Comparison of ENCODE assay signal across 10 cellular contexts in the genomic region with DNA sequence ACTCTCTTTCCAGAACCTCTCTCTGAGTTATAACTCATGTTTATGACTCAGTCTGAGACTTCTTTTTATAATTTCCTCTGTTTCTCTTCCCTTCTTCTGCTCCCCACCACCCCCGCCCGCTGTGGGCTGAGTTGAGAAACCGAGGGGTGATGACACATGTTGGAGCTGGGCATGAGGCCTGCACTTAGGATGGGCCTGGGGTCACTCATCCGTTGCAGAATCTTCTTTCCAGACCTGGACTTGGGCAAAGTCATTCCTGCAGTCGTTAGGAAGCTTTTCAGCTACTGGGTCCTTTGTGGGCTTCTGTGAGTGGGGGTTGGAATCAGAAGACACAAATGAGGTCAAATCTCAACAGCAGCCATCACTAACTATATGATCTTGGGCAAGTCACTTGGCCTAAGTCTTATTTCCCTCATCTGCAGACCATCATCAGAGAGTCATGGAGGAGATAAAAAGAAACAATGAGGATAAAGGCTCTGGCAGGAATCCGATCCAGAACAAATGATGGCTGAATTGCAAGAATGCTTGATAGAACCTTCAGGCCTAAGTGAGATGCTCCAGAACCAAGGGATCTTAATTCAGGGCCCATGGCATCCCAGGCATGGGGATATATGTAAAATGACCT. TPM values are rescaled to one million over a fixed set of nuclear protein-coding genes. Genes with fewer than 3 reads are reported as not detected.
DNase-seq lines count a peak whose midpoint lies in the region; ATAC-seq and TF ChIP-seq lines count a peak whose summit lies in the region.
"Had no signal": no experiment of that assay in that cellular context is flagged by ENCODE, and none has a peak within 500 bp of the region (broad histone marks: within the 10 kb centered on the region; RNA-seq: fewer than 3 reads in every experiment).

No MANE protein-coding gene starts in this region.

- POLR2A ChIA-PET in HEK293T (lab: Yijun Ruan, JAX): no interaction called here

- peak; percentile 41 for ATAC-seq in stimulated activated naive CD8-positive, alpha-beta T cell treated with anti-CD3 and anti-CD28 coated beads, Interleukin-15, Interleukin-2, amounts not matched to agents 100 U/mL and 50 U/mL, for 24 hours
- ATAC-seq in HG02623 (IDR thresholded peaks at IDR 0.05; ENCODE audit: unreplicated experiment): no peak

- CTCF ChIA-PET in HEK293T (lab: Yijun Ruan, JAX): no interaction called here

- TF ChIP-seq CTCF in fibroblast of villous mesenchyme (IDR thresholded peaks at IDR 0.05; ENCODE audit: insufficient read depth, low read depth, low read length): no peak

- DNase-seq in activated effector memory CD4-positive, alpha-beta T cell treated with anti-CD3 and anti-CD28 coated beads, Interleukin-2, amount 50 U/mL, for 16 hours: peak; percentile 89
- no peak for DNase-seq in activated effector memory CD4-positive, alpha-beta T cell treated with Interleukin-2 at 50 U/mL for 16 hours
- peak; percentile 92 for DNase-seq in activated CD4-positive, alpha-beta T cell treated with anti-CD3 and anti-CD28 coated beads for 48 hours
- DNase-seq in fibroblast of villous mesenchyme (ENCODE audit: low read depth) (peak; percentile 50), NCI-H1105 (lab: John Stamatoyannopoulos, UW) (no peak), HEK293T (ENCODE audit: extremely low spot score) (no peak)
- peak; percentile 90 for DNase-seq in stimulated activated naive CD8-positive, alpha-beta T cell treated with anti-CD3 and anti-CD28 coated beads, Interleukin-15, Interleukin-2, amounts not matched to agents 100 U/mL and 50 U/mL, for 24 hours
- DNase-seq: naive B cell had no signal

- H3K4me3 ChIP-seq in fibroblast of villous mesenchyme (ENCODE audit: low read depth, low read length): no peak overlapping the region
- H3K4me3 ChIP-seq: BLaER1 had no signal

TF ChIP-seq in HEK293T, 16 proteins besides CTCF, POLR2A, EP300 and RAD21:
- no peak for TF ChIP-seq ARNT (IDR thresholded peaks at IDR 0.05)
- no peak for TF ChIP-seq FOXA1 (IDR thresholded peaks at IDR 0.05)
- no peak for TF ChIP-seq FOXM1 (IDR thresholded peaks at IDR 0.05; ENCODE audit: borderline replicate concordance)
- TF ChIP-seq ZNF384 (IDR thresholded peaks at IDR 0.05): no peak
- no peak for TF ChIP-seq SP1 (IDR thresholded peaks at IDR 0.05)
- no peak for TF ChIP-seq L3MBTL2 (conservative IDR thresholded peaks at IDR 0.05)
- TF ChIP-seq SUZ12 (IDR thresholded peaks at IDR 0.05): no peak
- no peak for TF ChIP-seq CTBP1 (IDR thresholded peaks at IDR 0.05; ENCODE audit: borderline replicate concordance)

RNA-seq across cellular contexts. Expression of gene RPS6KA1, which starts 53.4 kb away (rescaled TPM):
- 3.2 and 6.9 TPM in 2 replicates for total RNA-seq in fibroblast of villous mesenchyme

Comparison
In these comparisons a context has a peak if more than half of its experiments do, and no peak if none do; other contexts are left out.
1. DNase-seq: peak in activated effector memory CD4-positive, alpha-beta T cell treated with anti-CD3 and anti-CD28 coated beads, Interleukin-2, amount 50 U/mL, for 16 hours (single experiment), activated CD4-positive, alpha-beta T cell treated with anti-CD3 and anti-CD28 coated beads for 48 hours (single experiment), fibroblast of villous mesenchyme (single experiment) and stimulated activated naive CD8-positive, alpha-beta T cell treated with anti-CD3 and anti-CD28 coated beads, Interleukin-15, Interleukin-2, amounts not matched to agents 100 U/mL and 50 U/mL, for 24 hours (single experiment); none in activated effector memory CD4-positive, alpha-beta T cell treated with Interleukin-2 at 50 U/mL for 16 hours (single experiment), NCI-H1105 (single experiment) and HEK293T (single experiment).